2 cellular contexts compared by ENCODE assay signal in genomic region chr1:200090252-200091159, GRCh38.
TF ChIP-seq lines count a peak whose summit lies in the region.

No MANE protein-coding gene starts in this region.

TF ChIP-seq in HEK293T, 16 proteins besides CTCF, POLR2A, EP300 and RAD21 (continued from another document):
- TF ChIP-seq FOXM1 (IDR thresholded peaks at IDR 0.05; ENCODE audit: borderline replicate concordance) = no peak

TF ChIP-seq in HepG2, 621 proteins besides CTCF, POLR2A, EP300 and RAD21 (continued from another document):
- TF ChIP-seq, protein P1, sequence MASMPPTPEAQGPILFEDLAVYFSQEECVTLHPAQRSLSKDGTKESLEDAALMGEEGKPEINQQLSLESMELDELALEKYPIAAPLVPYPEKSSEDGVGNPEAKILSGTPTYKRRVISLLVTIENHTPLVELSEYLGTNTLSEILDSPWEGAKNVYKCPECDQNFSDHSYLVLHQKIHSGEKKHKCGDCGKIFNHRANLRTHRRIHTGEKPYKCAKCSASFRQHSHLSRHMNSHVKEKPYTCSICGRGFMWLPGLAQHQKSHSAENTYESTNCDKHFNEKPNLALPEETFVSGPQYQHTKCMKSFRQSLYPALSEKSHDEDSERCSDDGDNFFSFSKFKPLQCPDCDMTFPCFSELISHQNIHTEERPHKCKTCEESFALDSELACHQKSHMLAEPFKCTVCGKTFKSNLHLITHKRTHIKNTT (CRISPR knock-in tag; IDR thresholded peaks at IDR 0.05) = no peak
- TF ChIP-seq CREB1 (IDR thresholded peaks at IDR 0.05) = peak; percentile 53
- no peak for TF ChIP-seq CREB1 (CRISPR knock-in tag; IDR thresholded peaks at IDR 0.05)
- no peak for TF ChIP-seq ZNF281 (CRISPR knock-in tag; IDR thresholded peaks at IDR 0.05; ENCODE audit: borderline replicate concordance)
- TF ChIP-seq STAG1 (CRISPR knock-in tag; IDR thresholded peaks at IDR 0.05) = peak; percentile 42
- TF ChIP-seq ZNF10 (CRISPR knock-in tag; IDR thresholded peaks at IDR 0.05; ENCODE audit: borderline replicate concordance, low read depth) = no peak
- TF ChIP-seq MLLT10 (CRISPR knock-in tag; IDR thresholded peaks at IDR 0.05) = no peak
